ENCODE assay signal across 21 cellular contexts in genomic region chr4:51858605-51859211, GRCh38. TPM values are rescaled to one million over a fixed set of nuclear protein-coding genes. Genes with fewer than 3 reads are reported as not detected.
DNase-seq lines count a peak whose midpoint lies in the region; ATAC-seq, FAIRE-seq and TF ChIP-seq lines count a peak whose summit lies in the region.
"Had no signal": no experiment of that assay in that cellular context is flagged by ENCODE, and none has a peak within 500 bp of the region (broad histone marks: within the 10 kb centered on the region; RNA-seq: fewer than 3 reads in every experiment).

No MANE protein-coding gene starts in this region.

- H3K9me3 ChIP-seq in pancreas: no peaks in the 10 kb centered on the region
- H3K9me3 ChIP-seq: gastroesophageal sphincter, left ventricle myocardium inferior had no signal

- FAIRE-seq in pancreas (lab: Jason Lieb, UNC): peak; percentile 57
- FAIRE-seq: endometrium, GM12878 had no signal

- intact Hi-C loops in pancreas (cut with DNase I): no loop called here

- no peak overlapping the region for H3K27ac ChIP-seq in pancreas
- H3K27ac ChIP-seq: gastroesophageal sphincter, left ventricle myocardium inferior had no signal

- no peaks in the 10 kb centered on the region for H3K36me3 ChIP-seq in pancreas

- no peaks in the 10 kb centered on the region for H3K27me3 ChIP-seq in pancreas
- H3K27me3 ChIP-seq: gastroesophageal sphincter had no signal

- peaks cover 0 to 22% (median 2%) of the 10 kb centered on the region in 3 donors for H3K36me3 Mint-ChIP-seq in naive thymus-derived CD8-positive, alpha-beta T cell

- H3K4me3 ChIP-seq in fibroblast of mammary gland (ENCODE audit: control insufficient read depth, low read depth, low read length): no peak overlapping the region
- H3K4me3 ChIP-seq in pancreas: no peak overlapping the region
- H3K4me3 ChIP-seq: gastroesophageal sphincter, GM12878, left ventricle myocardium inferior had no signal

- 39 to 49% methylated on average over 3 of the region's 3 CpGs for WGBS in pancreas, 2 donors

- H3K27me3 Mint-ChIP-seq in naive thymus-derived CD8-positive, alpha-beta T cell: no peaks in the 10 kb centered on the region
- H3K27me3 Mint-ChIP-seq: activated CD4-positive, alpha-beta T cell treated with anti-CD3 and anti-CD28 coated beads, Interleukin-2, amount 10 ng/mL, durations not matched to agents 24 days and 14 days; IgD-negative memory B cell had no signal

- peaks cover under 1 to 27% (median under 1%) of the 10 kb centered on the region in 3 donors for H3K4me1 ChIP-seq in pancreas

- POLR2A ChIA-PET in naive thymus-derived CD8-positive, alpha-beta T cell (lab: Charles Lee): no interaction called here

- peaks cover 22 to 67% (median 30%) of the 10 kb centered on the region in 4 donors for H3K4me1 Mint-ChIP-seq in naive thymus-derived CD8-positive, alpha-beta T cell

- H3K4me3 Mint-ChIP-seq in naive thymus-derived CD8-positive, alpha-beta T cell: no peak overlapping the region
- H3K4me3 Mint-ChIP-seq: activated CD4-positive, alpha-beta T cell treated with anti-CD3 and anti-CD28 coated beads, Interleukin-2, amount 10 ng/mL, durations not matched to agents 24 days and 14 days; IgD-negative memory B cell had no signal

- no peak for TF ChIP-seq CTCF in fibroblast of mammary gland (conservative IDR thresholded peaks at IDR 0.05; ENCODE audit: control insufficient read depth, insufficient read depth, low read depth, low read length)
- no peak for TF ChIP-seq CTCF in pancreas (IDR thresholded peaks at IDR 0.05)

- no peaks in the 10 kb centered on the region for H3K9me3 Mint-ChIP-seq in naive thymus-derived CD8-positive, alpha-beta T cell
- H3K9me3 Mint-ChIP-seq: activated CD4-positive, alpha-beta T cell treated with anti-CD3 and anti-CD28 coated beads, Interleukin-2, amount 10 ng/mL, durations not matched to agents 24 days and 14 days; IgD-negative memory B cell had no signal

- no peak overlapping the region for H3K27ac Mint-ChIP-seq in naive thymus-derived CD8-positive, alpha-beta T cell
- H3K27ac Mint-ChIP-seq: activated CD4-positive, alpha-beta T cell treated with anti-CD3 and anti-CD28 coated beads, Interleukin-2, amount 10 ng/mL, durations not matched to agents 24 days and 14 days had no signal

- peak; percentile 19 for DNase-seq in AG20443 (ENCODE audit: low spot score)
- peak; percentile 71 for DNase-seq in NCI-H69 (lab: John Stamatoyannopoulos, UW)
- peak; percentile 16 for DNase-seq in fibroblast of mammary gland (ENCODE audit: low read depth)
- no peak for DNase-seq in pancreas
- DNase-seq in GOT3 (lab: John Stamatoyannopoulos, UW): no peak
- DNase-seq in AG08396 (ENCODE audit: low spot score): no peak
- no peak for DNase-seq in naive thymus-derived CD8-positive, alpha-beta T cell
- DNase-seq: activated CD4-positive, alpha-beta T cell treated with anti-CD3 and anti-CD28 coated beads, Interleukin-2, amount 10 ng/mL, durations not matched to agents 24 days and 14 days; activated CD8-positive, alpha-beta memory T cell treated with anti-CD3 and anti-CD28 coated beads, Interleukin-2, amount 50 U/mL, for 48 hours; activated gamma-delta T cell treated with Interleukin-2 at 50 U/mL for 16 hours; anterior cingulate cortex; left ventricle myocardium inferior; NCI-H2171; NK-92 treated with Interleukin-12 subunit alpha and Interleukin-12 subunit beta, amount 100 ng/mL, for 24 hours; posterior cingulate gyrus; stimulated activated naive CD4-positive, alpha-beta T cell had no signal

- peak in 1 of 4 donors; percentile 10 for ATAC-seq in pancreas
- ATAC-seq in GM21717 (IDR thresholded peaks at IDR 0.05; ENCODE audit: unreplicated experiment): no peak
- no peak for ATAC-seq in naive thymus-derived CD8-positive, alpha-beta T cell
- ATAC-seq: gastroesophageal sphincter, GM12878 had no signal

RNA-seq across cellular contexts. Expression of gene DCUN1D4, which starts 15.8 kb away (rescaled TPM):
- 10 to 100 TPM; 13.6 to 24.2 (median 17.5) TPM for total RNA-seq in pancreas
- 10 to 100 TPM in 1 of 2 donors, 1 to 10 TPM in 1; 9.2 to 15.8 TPM for polyA plus RNA-seq in pancreas
- 10 to 100 TPM; 57.5 to 58.4 TPM for total RNA-seq in naive thymus-derived CD8-positive, alpha-beta T cell
- 10 to 100 TPM; 14.5 to 16.0 (median 15.9) TPM for polyA plus RNA-seq in naive thymus-derived CD8-positive, alpha-beta T cell

Comparison
In these comparisons a context has a peak if more than half of its experiments do, and no peak if none do; other contexts are left out.
1. DNase-seq: peak in AG20443 (single experiment), NCI-H69 (single experiment) and fibroblast of mammary gland (single experiment); none in pancreas (0 of 6), GOT3 (single experiment), AG08396 (single experiment) and naive thymus-derived CD8-positive, alpha-beta T cell (0 of 10).